Comparison of ENCODE assay signal across 20 cellular contexts in the genomic region with DNA sequence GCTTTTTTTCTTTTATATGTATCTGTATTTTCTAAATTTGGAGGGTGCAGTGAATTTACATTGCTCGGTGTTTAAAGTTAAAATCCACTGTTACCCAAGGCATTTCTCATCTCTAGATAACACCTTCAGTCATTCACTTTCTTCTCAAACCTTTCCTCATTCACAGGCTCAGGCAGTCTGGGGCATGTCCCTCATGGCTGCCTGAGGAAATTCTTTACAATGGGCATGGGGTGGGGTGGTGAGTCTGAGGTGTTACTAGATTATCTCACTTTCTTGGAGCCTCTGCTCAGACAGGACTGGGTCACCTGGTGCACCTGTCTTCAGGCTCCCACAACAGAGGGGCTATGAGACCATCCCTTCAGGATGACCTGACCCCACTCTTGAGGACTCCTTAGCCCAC. TPM values are rescaled to one million over a fixed set of nuclear protein-coding genes. Genes with fewer than 3 reads are reported as not detected.
A peak's percentile ranks its signal among the peaks of the same experiment; 100 is the strongest.
DNase-seq lines count a peak whose midpoint lies in the region; ATAC-seq, FAIRE-seq and TF ChIP-seq lines count a peak whose summit lies in the region.
"Had no signal": no experiment of that assay in that cellular context is flagged by ENCODE, and none has a peak within 500 bp of the region (broad histone marks: within the 10 kb centered on the region; RNA-seq: fewer than 3 reads in every experiment).

No MANE protein-coding gene starts in this region.

- intact Hi-C loops in left colon (cut with DNase I, micrococcal nuclease) (no loop called here), breast epithelium (cut with DNase I; ENCODE audit: low total_unique reads) (no loop called here)

- ATAC-seq in esophagus mucosa (peak; percentile 59), left colon (peak; percentile 16)
- ATAC-seq: CD8-positive, alpha-beta T cell; HCT116 had no signal

- no peaks in the 10 kb centered on the region for H3K27me3 ChIP-seq in bronchial epithelial cell (ENCODE audit: control insufficient read depth, insufficient read depth, low read length)
- no peaks in the 10 kb centered on the region for H3K27me3 ChIP-seq in breast epithelium

- TF ChIP-seq POLR2A in breast epithelium (IDR thresholded peaks at IDR 0.05), result no peak

- DNase-seq in bronchial epithelial cell (ENCODE audit: low read depth), result peak; percentile 56
- no peak for DNase-seq in left colon
- no peak for DNase-seq in breast epithelium (ENCODE audit: low spot score in 2 of 2)
- no peak for DNase-seq in cortex of kidney (lab: John Stamatoyannopoulos, UW)
- no peak for DNase-seq in NCI-H748 treated with DMSO at 0.1 percent for 48 hours (lab: John Stamatoyannopoulos, UW)
- no peak for DNase-seq in islet precursor cell
- DNase-seq: C1 segment of cervical spinal cord; Caco-2; CD4-positive, CD25-positive, alpha-beta regulatory T cell; CD8-positive, alpha-beta T cell; DMS153; DND-41; GM23248; H7 had no signal

- TF ChIP-seq CTCF in bronchial epithelial cell (IDR thresholded peaks at IDR 0.05; ENCODE audit: insufficient read depth, low read length, severe bottlenecking), result no peak
- TF ChIP-seq CTCF in breast epithelium (IDR thresholded peaks at IDR 0.05), result no peak

- H3K9me3 ChIP-seq in breast epithelium, result no peaks in the 10 kb centered on the region
- H3K9me3 ChIP-seq: Caco-2 had no signal

- no peaks in the 10 kb centered on the region for H3K4me1 ChIP-seq in breast epithelium
- H3K4me1 ChIP-seq: Caco-2 had no signal

- FAIRE-seq in bronchial epithelial cell (lab: Jason Lieb, UNC), result no peak
- FAIRE-seq: G401.6, GM12892, GM19239, H1 had no signal

- H3K27ac ChIP-seq in breast epithelium, result no peak overlapping the region
- H3K27ac ChIP-seq: GM23248 had no signal

- no peaks in the 10 kb centered on the region for H3K36me3 ChIP-seq in bronchial epithelial cell (ENCODE audit: control insufficient read depth, insufficient read depth, low read length)
- H3K36me3 ChIP-seq in breast epithelium, result no peaks in the 10 kb centered on the region

- no peak overlapping the region for H3K4me3 ChIP-seq in bronchial epithelial cell (ENCODE audit: low read depth, low read length)
- H3K4me3 ChIP-seq in breast epithelium, result no peak overlapping the region
- H3K4me3 ChIP-seq: GM23248 had no signal

RNA-seq across cellular contexts. Expression of gene CCDC149, which starts 17.4 kb away (rescaled TPM):
- total RNA-seq in bronchial epithelial cell, result 4.2 and 5.1 TPM in 2 replicates
- 2.7 TPM for total RNA-seq in esophagus mucosa
- total RNA-seq in left colon, result 10 to 100 TPM; 14.2 to 15.4 TPM
- total RNA-seq in breast epithelium, result 10 to 100 TPM; 15.8 to 21.0 (median 18.6) TPM
- total RNA-seq: CD4-positive, CD25-positive, alpha-beta regulatory T cell; CD8-positive, alpha-beta T cell had no signal
